32 cellular contexts compared by ENCODE assay signal in the genomic region with DNA sequence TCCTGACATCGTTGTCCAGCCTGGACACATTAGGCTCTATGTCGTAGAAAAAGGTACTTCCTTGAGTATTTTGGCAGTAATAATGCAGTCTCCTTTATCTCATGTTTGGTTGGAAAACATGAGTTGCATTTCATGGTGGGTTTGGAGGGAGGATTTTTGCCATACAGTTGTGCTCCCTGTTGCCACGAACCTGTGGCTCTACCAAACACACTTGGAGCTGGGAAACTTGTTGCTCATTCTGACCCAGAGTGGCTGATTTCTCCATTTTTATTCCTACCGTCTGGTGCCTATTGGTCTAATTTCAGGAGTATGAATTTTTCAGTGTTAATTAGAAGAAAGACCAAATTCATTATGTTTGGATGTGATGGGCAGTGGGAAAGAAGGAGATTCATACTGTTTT.
"Had no signal": no experiment of that assay in that cellular context is flagged by ENCODE, and none has a peak within 500 bp of the region (broad histone marks: within the 10 kb centered on the region; RNA-seq: fewer than 3 reads in every experiment).

No MANE protein-coding gene starts in this region.

- H3K27me3 ChIP-seq: adrenal gland, ascending aorta, body of pancreas, brain microvascular endothelial cell, breast epithelium, cardiac muscle cell had no signal

- H3K27ac ChIP-seq: adrenal gland, ascending aorta, body of pancreas, brain microvascular endothelial cell, cardiac muscle cell had no signal

- DNase-seq: activated effector memory CD4-positive, alpha-beta T cell treated with anti-CD3 and anti-CD28 coated beads, Interleukin-2, amount 50 U/mL, for 16 hours; activated effector memory CD4-positive, alpha-beta T cell treated with Interleukin-2 at 50 U/mL for 16 hours; activated gamma-delta T cell; activated gamma-delta T cell treated with Interleukin-2 at 50 U/mL for 16 hours; activated naive CD4-positive, alpha-beta T cell; activated naive CD4-positive, alpha-beta T cell treated with anti-CD3 and anti-CD28 coated beads for 36 hours; activated naive CD4-positive, alpha-beta T cell treated with anti-CD3 and anti-CD28 coated beads, Interleukin-2, amount 10 ng/mL, durations not matched to agents 7 days and 5 days; activated naive CD4-positive, alpha-beta T cell treated with anti-CD3 and anti-CD28 coated beads, Interleukin-2, amount 50 U/mL, for 16 hours; activated naive CD4-positive, alpha-beta T cell treated with Interleukin-2 at 50 U/mL for 16 hours; activated naive CD8-positive, alpha-beta T cell treated with anti-CD3 and anti-CD28 coated beads for 36 hours; activated naive CD8-positive, alpha-beta T cell treated with anti-CD3 and anti-CD28 coated beads, Interleukin-2, amount 10 ng/mL, durations not matched to agents 7 days and 5 days; activated naive CD8-positive, alpha-beta T cell treated with anti-CD3 and anti-CD28 coated beads, Interleukin-2, amount 50 U/mL, for 24 hours; activated T-cell treated with anti-CD3 and anti-CD28 coated beads, Interleukin-2, amount 50 U/mL, for 1 hour; activated T-cell treated with anti-CD3 and anti-CD28 coated beads, Interleukin-2, amount 50 U/mL, for 24 hours; activated T-cell treated with anti-CD3 and anti-CD28 coated beads, Interleukin-2, amount 50 U/mL, for 4 hours; activated T-cell treated with anti-CD3 and anti-CD28 coated beads, Interleukin-2, amount 50 U/mL, for 48 hours; activated T-cell treated with anti-CD3 and anti-CD28 coated beads, Interleukin-2, amount 50 U/mL, for 72 hours; adrenal gland; amniotic stem cell; amygdala; anterior cingulate cortex; aorta; body of pancreas; brain microvascular endothelial cell; caudate nucleus; central memory CD4-positive, alpha-beta T cell; cerebellar nuclear complex had no signal

- H3K4me1 ChIP-seq: adrenal gland, body of pancreas had no signal

- H3K9me3 ChIP-seq: adrenal gland, ascending aorta, body of pancreas, breast epithelium had no signal

- H3K4me3 ChIP-seq: adrenal gland, ascending aorta, body of pancreas, breast epithelium, cardiac muscle cell had no signal

- H3K36me3 ChIP-seq: breast epithelium had no signal

- ATAC-seq: activated naive CD4-positive, alpha-beta T cell treated with anti-CD3 and anti-CD28 coated beads, Interleukin-2, amount 50 U/mL, for 72 hours; activated naive CD8-positive, alpha-beta T cell treated with anti-CD3 and anti-CD28 coated beads, Interleukin-2, amount 50 U/mL, for 24 hours; activated T-cell treated with anti-CD3 and anti-CD28 coated beads, Interleukin-2, amount 50 U/mL, for 4 hours; activated T-cell treated with anti-CD3 and anti-CD28 coated beads, Interleukin-2, amount 50 U/mL, for 72 hours; activated T-helper 17 cell treated with anti-CD3 and anti-CD28 coated beads, Interleukin-2, amount 50 U/mL, for 72 hours; body of pancreas had no signal
